ENCODE assay signal across 10 cellular contexts in the genomic region with DNA sequence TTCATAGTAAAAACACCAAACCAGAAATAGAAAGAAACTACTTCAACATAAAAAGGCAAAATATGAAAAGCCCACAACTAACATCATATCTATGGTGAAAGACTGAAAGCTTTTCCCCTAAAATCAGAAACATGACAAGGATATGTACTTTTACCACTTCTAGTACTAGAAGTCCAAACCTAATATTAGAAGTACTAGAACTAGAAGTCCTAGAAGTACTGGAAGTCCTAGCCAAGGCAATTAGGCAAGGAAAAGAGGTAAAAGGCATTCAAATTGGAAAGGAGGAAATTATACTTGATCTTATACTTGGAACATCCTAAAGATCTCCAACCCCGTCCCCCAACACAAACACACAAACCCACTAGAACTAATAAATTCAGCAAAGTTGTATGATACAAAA.
"Had no signal": no experiment of that assay in that cellular context is flagged by ENCODE, and none has a peak within 500 bp of the region (broad histone marks: within the 10 kb centered on the region; RNA-seq: fewer than 3 reads in every experiment).

No MANE protein-coding gene starts in this region.

- H3K4me3 Mint-ChIP-seq: HFFc6, IgD-negative memory B cell had no signal

- ATAC-seq: HCT116, HepG2 had no signal

- H3K27ac Mint-ChIP-seq: HFFc6, IgD-negative memory B cell had no signal

- H3K36me3 ChIP-seq: HAP-1 had no signal

- H3K27ac ChIP-seq: GM23248, HL-60 had no signal

- H3K27me3 Mint-ChIP-seq: IgD-negative memory B cell had no signal

- H3K9me3 ChIP-seq: HAP-1 had no signal

- DNase-seq: GM23248, GOT3, H7, HFFc6, KBM-7 had no signal

- H3K4me1 ChIP-seq: HAP-1 had no signal

- H3K9me3 Mint-ChIP-seq: HFFc6 had no signal

- H3K4me3 ChIP-seq: GM23248, HAP-1 had no signal
